In genomic region chr6:161761966-161762365, GRCh38 we compare ENCODE assay signal across 21 cellular contexts.
DNase-seq lines count a peak whose midpoint lies in the region; FAIRE-seq and TF ChIP-seq lines count a peak whose summit lies in the region.
"Had no signal": no experiment of that assay in that cellular context is flagged by ENCODE, and none has a peak within 500 bp of the region (broad histone marks: within the 10 kb centered on the region; RNA-seq: fewer than 3 reads in every experiment).

No MANE protein-coding gene starts in this region.

- no peak overlapping the region for H2AFZ ChIP-seq in astrocyte (ENCODE audit: low read depth, low read length)

- no peak overlapping the region for H3K9ac ChIP-seq in astrocyte (ENCODE audit: low read length)
- H3K9ac ChIP-seq: BLaER1 treated with 17β-estradiol and CSF1 and Interleukin-3, amounts not matched to agents 10 nM and 100 nM had no signal

- H3K36me3 ChIP-seq in astrocyte (ENCODE audit: insufficient read depth, low read length) (no peaks in the 10 kb centered on the region), testis (ENCODE audit: low read depth, missing control alignments) (no peaks in the 10 kb centered on the region)
- H3K36me3 ChIP-seq: BLaER1 treated with 17β-estradiol and CSF1 and Interleukin-3, amounts not matched to agents 10 nM and 100 nM had no signal

- no peaks in the 10 kb centered on the region for H3K27me3 ChIP-seq in astrocyte (ENCODE audit: insufficient read depth, low read length)
- H3K27me3 ChIP-seq in testis: no peaks in the 10 kb centered on the region
- H3K27me3 ChIP-seq: BLaER1 treated with 17β-estradiol and CSF1 and Interleukin-3, amounts not matched to agents 10 nM and 100 nM had no signal

- FAIRE-seq in astrocyte (lab: Jason Lieb, UNC): no peak
- FAIRE-seq: A204.1, D721Med, G401.6, GM12891, GM19239 had no signal

- no peak overlapping the region for H3K4me3 Mint-ChIP-seq in astrocyte (ENCODE audit: unreplicated experiment)
- H3K4me3 Mint-ChIP-seq: B cell; CD4-positive, alpha-beta T cell; CD8-positive, alpha-beta T cell had no signal

- no peak overlapping the region for H3K4me3 ChIP-seq in astrocyte (ENCODE audit: insufficient read depth, low read depth, low read length)
- H3K4me3 ChIP-seq in testis: no peak overlapping the region
- H3K4me3 ChIP-seq: BLaER1 treated with 17β-estradiol and CSF1 and Interleukin-3, amounts not matched to agents 10 nM and 100 nM had no signal

- H4K20me1 ChIP-seq in astrocyte (ENCODE audit: insufficient read depth, low read length): no peaks in the 10 kb centered on the region
- H4K20me1 ChIP-seq: BLaER1 treated with 17β-estradiol and CSF1 and Interleukin-3, amounts not matched to agents 10 nM and 100 nM had no signal

- H3K9me3 ChIP-seq in astrocyte (ENCODE audit: insufficient read depth, low read depth, low read length): no peaks in the 10 kb centered on the region
- no peaks in the 10 kb centered on the region for H3K9me3 ChIP-seq in testis
- H3K9me3 ChIP-seq: Caco-2 had no signal

- H3K36me3 Mint-ChIP-seq in astrocyte (ENCODE audit: low read depth, unreplicated experiment): no peaks in the 10 kb centered on the region
- H3K36me3 Mint-ChIP-seq: CD8-positive, alpha-beta T cell had no signal

- H3K9me3 Mint-ChIP-seq in astrocyte (ENCODE audit: unreplicated experiment): no peaks in the 10 kb centered on the region
- H3K9me3 Mint-ChIP-seq: CD4-positive, alpha-beta T cell; CD8-positive, alpha-beta T cell had no signal

- H3K27ac ChIP-seq in astrocyte (ENCODE audit: low read depth, low read length) (no peak overlapping the region), testis (no peak overlapping the region)
- H3K27ac ChIP-seq: BLaER1 treated with 17β-estradiol and CSF1 and Interleukin-3, amounts not matched to agents 10 nM and 100 nM; C4-2B had no signal

- DNase-seq in astrocyte (ENCODE audit: low read depth) (peak; percentile 59), astrocyte of the hippocampus (ENCODE audit: low read depth, low spot score) (peak; percentile 93), midbrain (lab: John Stamatoyannopoulos, UW) (no peak), NCI-H187 (lab: John Stamatoyannopoulos, UW) (no peak), testis (no peak)
- DNase-seq: 8988T; ACHN; Caco-2; Calu3; CD4-positive, alpha-beta T cell; CD8-positive, alpha-beta T cell; DMS79 treated with DMSO at 0.1 percent for 48 hours; GF-D8 had no signal

- TF ChIP-seq CTCF in astrocyte (IDR thresholded peaks at IDR 0.05; ENCODE audit: insufficient read depth, low read depth, low read length) (no peak), testis (IDR thresholded peaks at IDR 0.05) (no peak)

- WGBS in testis, 2 donors: 92 to 94% methylated on average over 6 of the region's 6 CpGs

- H3K79me2 ChIP-seq in astrocyte (ENCODE audit: insufficient read depth, low read length): no peaks in the 10 kb centered on the region

- no peak overlapping the region for H3K4me2 ChIP-seq in astrocyte (ENCODE audit: low read length)
- H3K4me2 ChIP-seq: BLaER1 treated with 17β-estradiol and CSF1 and Interleukin-3, amounts not matched to agents 10 nM and 100 nM had no signal

- H3K27ac Mint-ChIP-seq in astrocyte (ENCODE audit: unreplicated experiment): no peak overlapping the region
- H3K27ac Mint-ChIP-seq: B cell; CD4-positive, alpha-beta T cell; CD8-positive, alpha-beta T cell had no signal

- no peaks in the 10 kb centered on the region for H3K27me3 Mint-ChIP-seq in astrocyte (ENCODE audit: low read depth, unreplicated experiment)
- H3K27me3 Mint-ChIP-seq: B cell; CD4-positive, alpha-beta T cell had no signal

- no peak for TF ChIP-seq POLR2A in testis (IDR thresholded peaks at IDR 0.05)

- no peaks in the 10 kb centered on the region for H3K4me1 ChIP-seq in astrocyte (ENCODE audit: insufficient read depth, low read length)
- H3K4me1 ChIP-seq in testis: no peaks in the 10 kb centered on the region
- H3K4me1 ChIP-seq: BLaER1 treated with 17β-estradiol and CSF1 and Interleukin-3, amounts not matched to agents 10 nM and 100 nM; Caco-2 had no signal

- intact Hi-C loops in testis (cut with DNase I; ENCODE audit: low total_unique reads): no loop called here

- no peaks in the 10 kb centered on the region for H3K4me1 Mint-ChIP-seq in astrocyte (ENCODE audit: low read depth, unreplicated experiment)
- H3K4me1 Mint-ChIP-seq: B cell had no signal

Comparison
In these comparisons a context has a peak if more than half of its experiments do, and no peak if none do; other contexts are left out.
1. DNase-seq: peak in astrocyte (single experiment) and astrocyte of the hippocampus (single experiment); none in midbrain (single experiment), NCI-H187 (0 of 2) and testis (single experiment).